In genomic region chr15:58473720-58474119, GRCh38 we compare ENCODE assay signal across 10 cellular contexts. TPM values are rescaled to one million over a fixed set of nuclear protein-coding genes. Genes with fewer than 3 reads are reported as not detected.
DNase-seq lines count a peak whose midpoint lies in the region; ATAC-seq, FAIRE-seq and TF ChIP-seq lines count a peak whose summit lies in the region.
"Had no signal": no experiment of that assay in that cellular context is flagged by ENCODE, and none has a peak within 500 bp of the region (broad histone marks: within the 10 kb centered on the region; RNA-seq: fewer than 3 reads in every experiment).

No MANE protein-coding gene starts in this region.

- H3K4me3 Mint-ChIP-seq in T-helper 2 cell treated with Interferon-gamma antibody and Interleukin-4, amounts not matched to agents 5 μg/mL and 100 μg/mL, for 36 hours, result peak overlapping the region; percentile 59
- H3K4me3 Mint-ChIP-seq in H9 (no peak overlapping the region), CD14-positive monocyte (no peak overlapping the region)

- H3K27me3 ChIP-seq in ACC112 (ENCODE audit: insufficient read depth, low read length), result no peaks in the 10 kb centered on the region
- no peaks in the 10 kb centered on the region for H3K27me3 ChIP-seq in foreskin keratinocyte
- no peaks in the 10 kb centered on the region for H3K27me3 ChIP-seq in H9 (ENCODE audit: insufficient read depth, low read length)
- H3K27me3 ChIP-seq: esophagus muscularis mucosa had no signal

- no peak overlapping the region for H2BK20ac ChIP-seq in H9 (ENCODE audit: low read depth, low read length, poor library complexity, severe bottlenecking)

- ATAC-seq in foreskin keratinocyte, result peak; percentile 56

- H3K4me1 Mint-ChIP-seq in T-helper 2 cell treated with Interferon-gamma antibody and Interleukin-4, amounts not matched to agents 5 μg/mL and 100 μg/mL, for 36 hours (ENCODE audit: low read depth), result peaks cover 63% of the 10 kb centered on the region
- peaks cover 23 to 25% of the 10 kb centered on the region in 2 experiments for H3K4me1 Mint-ChIP-seq in H9
- peaks cover 52% of the 10 kb centered on the region for H3K4me1 Mint-ChIP-seq in CD14-positive monocyte

- TF ChIP-seq CTCF in foreskin keratinocyte (conservative IDR thresholded peaks at IDR 0.05), result no peak
- no peak for TF ChIP-seq CTCF in H9 (conservative IDR thresholded peaks at IDR 0.05)
- no peak for TF ChIP-seq CTCF in coronary artery (IDR thresholded peaks at IDR 0.05)
- TF ChIP-seq CTCF in CD14-positive monocyte (IDR thresholded peaks at IDR 0.05), result no peak

- H3K36me3 Mint-ChIP-seq in T-helper 2 cell treated with Interferon-gamma antibody and Interleukin-4, amounts not matched to agents 5 μg/mL and 100 μg/mL, for 36 hours (ENCODE audit: low read depth), result peaks cover 10% of the 10 kb centered on the region
- H3K36me3 Mint-ChIP-seq in H9 (ENCODE audit: insufficient read depth in 1 of 3, low read depth in 3 of 3), result no peaks in the 10 kb centered on the region
- peaks cover 0 to 2% of the 10 kb centered on the region in 2 donors for H3K36me3 Mint-ChIP-seq in CD14-positive monocyte

- no peak overlapping the region for H2AK5ac ChIP-seq in H9 (ENCODE audit: insufficient read length, low read length)

- no peak overlapping the region for H3T11ph ChIP-seq in H9 (ENCODE audit: low read length)

- H3K9me3 Mint-ChIP-seq in T-helper 2 cell treated with Interferon-gamma antibody and Interleukin-4, amounts not matched to agents 5 μg/mL and 100 μg/mL, for 36 hours, result no peaks in the 10 kb centered on the region
- no peaks in the 10 kb centered on the region; a peak in 1 of 5 replicates for H3K9me3 Mint-ChIP-seq in H9
- peaks cover 0 to 6% (median 0%) of the 10 kb centered on the region in 7 donors for H3K9me3 Mint-ChIP-seq in CD14-positive monocyte

- FAIRE-seq in GM18507 (lab: Jason Lieb, UNC), result peak; percentile 69

- DNase-seq in GM18507 (ENCODE audit: extremely low spot score, insufficient read length, low read depth) (no peak), foreskin keratinocyte (peak; percentile 92 to 97), H9 (no peak), NCI-H2107 (lab: John Stamatoyannopoulos, UW) (no peak), coronary artery (ENCODE audit: low spot score) (no peak), CD14-positive monocyte (ENCODE audit: low spot score) (no peak)
- DNase-seq in T-helper 2 cell treated with Interferon-gamma antibody and Interleukin-4, amounts not matched to agents 5 μg/mL and 100 μg/mL, for 36 hours (ENCODE audit: low spot score), result no peak

- H2BK15ac ChIP-seq in H9 (ENCODE audit: low read depth, low read length), result no peak overlapping the region

- no peaks in the 10 kb centered on the region for H3K9me3 ChIP-seq in H9 (ENCODE audit: control insufficient read depth, low read depth, low read length)
- H3K9me3 ChIP-seq: esophagus muscularis mucosa had no signal

- H3K27me3 Mint-ChIP-seq in T-helper 2 cell treated with Interferon-gamma antibody and Interleukin-4, amounts not matched to agents 5 μg/mL and 100 μg/mL, for 36 hours (ENCODE audit: low read depth), result no peaks in the 10 kb centered on the region
- H3K27me3 Mint-ChIP-seq in H9 (ENCODE audit: low read depth) (no peaks in the 10 kb centered on the region; the same call in 1 of the 2 replicates), CD14-positive monocyte (ENCODE audit: low read depth in 3 of 3) (peaks cover 0 to 3% (median 0%) of the 10 kb centered on the region in 3 donors)

- H3K4me3 ChIP-seq in ACC112 (ENCODE audit: low read depth, low read length) (peak overlapping the region; percentile 41; the same call in 1 of the 2 replicates), coronary artery (no peak overlapping the region)
- H3K4me3 ChIP-seq: esophagus muscularis mucosa had no signal

- no peak overlapping the region for H3K18ac ChIP-seq in H9 (ENCODE audit: insufficient read length, low read depth, low read length)

- H3K23ac ChIP-seq in H9 (ENCODE audit: insufficient read length, low read depth, low read length), result no peak overlapping the region

- H3K36me3 ChIP-seq in ACC112 (ENCODE audit: insufficient read depth, low read length), result no peaks in the 10 kb centered on the region
- H3K36me3 ChIP-seq: esophagus muscularis mucosa had no signal

- H4K20me1 ChIP-seq in H9 (ENCODE audit: control insufficient read depth, insufficient read depth, insufficient read length), result no peaks in the 10 kb centered on the region

- H4K5ac ChIP-seq in H9 (ENCODE audit: insufficient read length, low read depth, low read length), result no peak overlapping the region

- H3K23me2 ChIP-seq in H9 (ENCODE audit: insufficient read length, low read depth, low read length, poor library complexity, severe bottlenecking), result no peaks in the 10 kb centered on the region

- no peak overlapping the region for H2BK12ac ChIP-seq in H9 (ENCODE audit: insufficient read length, low read depth, low read length)

- no peaks in the 10 kb centered on the region for H3K79me1 ChIP-seq in H9 (ENCODE audit: insufficient read depth, low read depth, low read length, poor library complexity, severe bottlenecking)

- no peaks in the 10 kb centered on the region for H3K79me2 ChIP-seq in ACC112 (ENCODE audit: control insufficient read depth, insufficient read depth, low read length, unreplicated experiment)
- no peaks in the 10 kb centered on the region for H3K79me2 ChIP-seq in H9 (ENCODE audit: insufficient read depth, low read length)

- H2AFZ ChIP-seq in ACC112 (ENCODE audit: low read length, unreplicated experiment) (no peak overlapping the region), H9 (ENCODE audit: low read length) (no peak overlapping the region)

- H3K56ac ChIP-seq in H9 (ENCODE audit: insufficient read length, low read depth, low read length), result no peak overlapping the region

- H3K4ac ChIP-seq in H9 (ENCODE audit: low read depth, low read length), result no peak overlapping the region

- intact Hi-C loops in CD14-positive monocyte (cut with micrococcal nuclease), result no loop called here

- no CpG with 5 or more reads among the region's 2 CpGs for whole genome bisulfite sequencing in H9 (ENCODE audit: extremely low coverage, insufficient read length, low lambda C conversion rate)

- peak overlapping the region; percentile 52; the same call in 1 of the 2 replicates for H3K27ac ChIP-seq in ACC112 (ENCODE audit: low read depth, low read length)
- H3K27ac ChIP-seq in foreskin keratinocyte, result peak overlapping the region; percentile 100
- no peak overlapping the region for H3K27ac ChIP-seq in H9 (ENCODE audit: insufficient read length, low read depth, low read length)
- no peak overlapping the region for H3K27ac ChIP-seq in coronary artery
- H3K27ac ChIP-seq: esophagus muscularis mucosa, HL-60 had no signal

- H3K27ac Mint-ChIP-seq in T-helper 2 cell treated with Interferon-gamma antibody and Interleukin-4, amounts not matched to agents 5 μg/mL and 100 μg/mL, for 36 hours, result peak overlapping the region; percentile 91
- H3K27ac Mint-ChIP-seq in H9, result no peak overlapping the region
- H3K27ac Mint-ChIP-seq in CD14-positive monocyte, result no peak overlapping the region

- H3K14ac ChIP-seq in H9 (ENCODE audit: insufficient read depth, low read length), result no peak overlapping the region

- H4K8ac ChIP-seq in H9 (replicated peaks; ENCODE audit: insufficient read length, low read depth, low read length), result no peak overlapping the region

- H3K9ac ChIP-seq in H9 (ENCODE audit: extremely low read depth, insufficient read length, low read length), result no peak overlapping the region

- H2BK120ac ChIP-seq in H9 (ENCODE audit: low read depth, low read length, poor library complexity, severe bottlenecking), result no peak overlapping the region

- H3K4me1 ChIP-seq in ACC112 (ENCODE audit: control insufficient read depth, insufficient read depth, low read length, unreplicated experiment), result peaks cover 48% of the 10 kb centered on the region
- peaks cover 38% of the 10 kb centered on the region for H3K4me1 ChIP-seq in foreskin keratinocyte
- no peaks in the 10 kb centered on the region; the same call in none of the 2 replicates for H3K4me1 ChIP-seq in H9 (ENCODE audit: insufficient read depth, low read length)

- H2BK5ac ChIP-seq in H9 (ENCODE audit: insufficient read length, low read length), result no peak overlapping the region

- H3K4me2 ChIP-seq in H9 (ENCODE audit: insufficient read depth, insufficient read length, low read length), result no peak overlapping the region

- H4K91ac ChIP-seq in H9 (ENCODE audit: insufficient read length, low read depth, low read length), result no peak overlapping the region

RNA-seq across cellular contexts. Expression of gene LIPC, which starts 41.9 kb away (rescaled TPM):
- not detected in 2 replicates for total RNA-seq in foreskin keratinocyte
- not detected in 2 replicates for polyA plus RNA-seq in foreskin keratinocyte
- not detected in 2 replicates for total RNA-seq in H9 (2021)
- polyA plus RNA-seq in CD14-positive monocyte, result under 1 TPM in 1 of 2 donors, not detected in 1; 0.37 TPM

Comparison
In these comparisons a context has a peak if more than half of its experiments do, and no peak if none do; other contexts are left out.
1. H3K27ac ChIP-seq: peak in ACC112 (single experiment) and foreskin keratinocyte (single experiment); none in H9 (single experiment) and coronary artery (0 of 2).
2. DNase-seq: peak in foreskin keratinocyte (2 of 2); none in GM18507 (single experiment), T-helper 2 cell treated with Interferon-gamma antibody and Interleukin-4, amounts not matched to agents 5 μg/mL and 100 μg/mL, for 36 hours (single experiment), H9 (single experiment), NCI-H2107 (single experiment), coronary artery (single experiment) and CD14-positive monocyte (single experiment).